Comparison of ENCODE assay signal across 35 cellular contexts in the genomic region with DNA sequence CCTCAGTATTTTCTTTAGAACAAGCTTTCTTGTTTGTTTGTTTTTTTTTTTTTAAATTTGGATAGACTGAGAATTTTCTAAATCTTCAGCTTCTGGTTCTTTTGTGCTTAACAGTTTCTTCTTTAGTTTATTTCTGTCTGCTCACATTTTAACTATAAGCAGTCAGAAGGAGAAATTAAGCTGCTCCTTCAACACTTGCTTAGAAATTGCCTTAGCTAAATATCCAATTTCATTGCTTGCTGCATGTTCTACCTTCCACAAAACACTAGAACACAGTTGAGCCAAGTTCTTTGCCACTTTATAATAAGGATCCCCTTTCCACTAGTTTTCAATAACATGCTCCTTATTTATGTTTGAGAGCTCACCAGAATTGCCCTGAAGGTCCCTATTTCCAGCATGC. TPM values are rescaled to one million over a fixed set of nuclear protein-coding genes. Genes with fewer than 3 reads are reported as not detected.
A peak's percentile ranks its signal among the peaks of the same experiment; 100 is the strongest.
DNase-seq lines count a peak whose midpoint lies in the region; ATAC-seq, FAIRE-seq and TF ChIP-seq lines count a peak whose summit lies in the region.
"Had no signal": no experiment of that assay in that cellular context is flagged by ENCODE, and none has a peak within 500 bp of the region (broad histone marks: within the 10 kb centered on the region; RNA-seq: fewer than 3 reads in every experiment).

No MANE protein-coding gene starts in this region.

- POLR2A ChIA-PET in HepG2 (lab: Yijun Ruan, JAX) (no interaction called here), HEK293 (lab: Yijun Ruan, JAX) (interaction anchor here (0.6 kb wide), 1 partner anchor 21 kb away, joined by 5 read pairs; no protein-coding TSS in a partner anchor)

- DNase-seq in HepG2 (ENCODE audit: low spot score) (no peak), right lobe of liver (no peak), hepatocyte (ENCODE audit: low spot score) (no peak), T-helper 9 cell (no peak)
- DNase-seq in effector CD8-positive, alpha-beta T cell (lab: John Stamatoyannopoulos, UW), result no peak
- DNase-seq: 8988T; ACHN; AML-193; BE2C; C1 segment of cervical spinal cord; Caco-2; Calu3; CD4-positive, alpha-beta memory T cell; CD4-positive, alpha-beta T cell; CD4-positive, CD25-positive, alpha-beta regulatory T cell; CD8-positive, alpha-beta memory T cell; CD8-positive, alpha-beta T cell; COR-L47; DMS 273 treated with DMSO at 0.1 percent for 48 hours; DMS153; DMS53; DMS79; DMS79 treated with DMSO at 0.1 percent for 48 hours; DND-41; EL had no signal

- TF ChIP-seq POLR2A in HepG2 (IDR thresholded peaks at IDR 0.05; ENCODE audit: insufficient read depth in 1 of 2, low read depth in 2 of 2, low read length in 2 of 2) (no peak), right lobe of liver (IDR thresholded peaks at IDR 0.05) (no peak)

- H3K4me1 ChIP-seq in HepG2 (ENCODE audit: insufficient read depth, low read length) (peaks cover 15% of the 10 kb centered on the region), right lobe of liver (no peaks in the 10 kb centered on the region), HEK293 (ENCODE audit: control insufficient read depth, insufficient read depth, low read length) (no peaks in the 10 kb centered on the region), hepatocyte (ENCODE audit: insufficient read depth) (peaks cover 8% of the 10 kb centered on the region), mucosa of rectum (ENCODE audit: control insufficient read depth in 2 of 2, insufficient read depth in 2 of 2, low read length in 2 of 2) (peaks cover 0 to 14% of the 10 kb centered on the region in 2 donors)
- H3K4me1 ChIP-seq: BE2C, BLaER1 had no signal

- no TSS peak for BruUV-seq in HepG2 (replicated peaks; lab: Mats Ljungman, UMichigan)

- H3K36me3 ChIP-seq in HepG2 (replicated peaks in 1 of 2; ENCODE audit: control insufficient read depth in 1 of 2, insufficient read depth in 2 of 2, low read length in 2 of 2), result peaks cover 1 to 4% of the 10 kb centered on the region in 2 experiments; a peak in 1 of 5 replicates
- peaks cover 0 to 2% (median 0%) of the 10 kb centered on the region in 4 donors for H3K36me3 ChIP-seq in right lobe of liver
- peaks cover 3 to 27% of the 10 kb centered on the region in 2 experiments; a peak in 2 of 3 replicates for H3K36me3 ChIP-seq in HEK293 (ENCODE audit: control insufficient read depth in 2 of 2, insufficient read depth in 1 of 2, low read length in 2 of 2)
- no peaks in the 10 kb centered on the region for H3K36me3 ChIP-seq in hepatocyte (replicated peaks; ENCODE audit: insufficient read depth, low read depth)
- H3K36me3 ChIP-seq in mucosa of rectum (ENCODE audit: control insufficient read depth in 2 of 2, insufficient read depth in 2 of 2, low read length in 2 of 2), result peaks cover 6 to 10% of the 10 kb centered on the region in 2 donors
- H3K36me3 ChIP-seq: BE2C, BLaER1 had no signal

- ATAC-seq in HepG2 (no peak), right lobe of liver (no peak), HG02970 (IDR thresholded peaks at IDR 0.05; ENCODE audit: low FRiP score, unreplicated experiment) (no peak)
- ATAC-seq: A549; CD8-positive, alpha-beta T cell had no signal

- no peak overlapping the region for H3K4me3 ChIP-seq in HepG2 (replicated peaks in 1 of 3; ENCODE audit: insufficient read depth in 1 of 3, low read depth in 2 of 3, low read length in 3 of 3)
- H3K4me3 ChIP-seq in right lobe of liver, result no peak overlapping the region
- no peak overlapping the region for H3K4me3 ChIP-seq in HEK293 (ENCODE audit: low read depth, low read length)
- H3K4me3 ChIP-seq in hepatocyte, result no peak overlapping the region
- H3K4me3 ChIP-seq in mucosa of rectum (ENCODE audit: low read length in 2 of 2), result no peak overlapping the region
- H3K4me3 ChIP-seq: A549; BLaER1; BLaER1 treated with 17β-estradiol and CSF1 and Interleukin-3, amounts not matched to agents 10 nM and 100 nM had no signal

- no peak overlapping the region for H3K27ac ChIP-seq in HepG2 (ENCODE audit: extremely low read length, insufficient read depth, low read length)
- no peak overlapping the region for H3K27ac ChIP-seq in right lobe of liver
- H3K27ac ChIP-seq in HEK293 (ENCODE audit: extremely low read depth, low read depth, low read length), result no peak overlapping the region
- H3K27ac ChIP-seq in hepatocyte, result peak overlapping the region; percentile 41
- peak overlapping the region; percentile 29 to 41 for H3K27ac ChIP-seq in mucosa of rectum (ENCODE audit: low read depth in 2 of 2, low read length in 2 of 2)
- H3K27ac ChIP-seq: 22Rv1; A549; BLaER1; BLaER1 treated with 17β-estradiol and CSF1 and Interleukin-3, amounts not matched to agents 10 nM and 100 nM; C4-2B had no signal

- no peak overlapping the region for H2AFZ ChIP-seq in HepG2 (ENCODE audit: low read length)
- no peak overlapping the region for H2AFZ ChIP-seq in hepatocyte

- no peaks in the 10 kb centered on the region for H4K20me1 ChIP-seq in HepG2 (ENCODE audit: insufficient read depth, low read length)
- H4K20me1 ChIP-seq in hepatocyte (ENCODE audit: insufficient read depth, poor library complexity, severe bottlenecking), result no peaks in the 10 kb centered on the region
- H4K20me1 ChIP-seq: BLaER1; BLaER1 treated with 17β-estradiol and CSF1 and Interleukin-3, amounts not matched to agents 10 nM and 100 nM had no signal

- in situ Hi-C loops in HepG2 (cut with HindIII; ENCODE audit: extremely low pct_ligation_motif_present, low pct_unique_long_range_greater_than_20kb), result no loop called here

- no peak for TF ChIP-seq RAD21 in HepG2 (CRISPR knock-in tag; IDR thresholded peaks at IDR 0.05)

- no peak overlapping the region for H3K4me2 ChIP-seq in HepG2 (ENCODE audit: low read depth, low read length)
- no peak overlapping the region for H3K4me2 ChIP-seq in hepatocyte
- H3K4me2 ChIP-seq: A549; BLaER1; BLaER1 treated with 17β-estradiol and CSF1 and Interleukin-3, amounts not matched to agents 10 nM and 100 nM had no signal

- no peak overlapping the region for H3K9ac ChIP-seq in HepG2 (ENCODE audit: insufficient read depth, low read depth, low read length)
- no peak overlapping the region for H3K9ac ChIP-seq in mucosa of rectum (ENCODE audit: low read depth in 1 of 2, low read length in 2 of 2)
- H3K9ac ChIP-seq: BLaER1; BLaER1 treated with 17β-estradiol and CSF1 and Interleukin-3, amounts not matched to agents 10 nM and 100 nM had no signal

- FAIRE-seq in HepG2 (lab: Jason Lieb, UNC), result no peak
- FAIRE-seq: A204.1, A549, D721Med had no signal

- H3K9me3 ChIP-seq in HepG2 (ENCODE audit: low read length) (no peaks in the 10 kb centered on the region), right lobe of liver (no peaks in the 10 kb centered on the region), HEK293 (ENCODE audit: control insufficient read depth, insufficient read depth, low read depth, low read length) (no peaks in the 10 kb centered on the region), hepatocyte (ENCODE audit: low read depth) (no peaks in the 10 kb centered on the region), mucosa of rectum (ENCODE audit: control insufficient read depth in 2 of 2, low read length in 2 of 2) (no peaks in the 10 kb centered on the region)
- H3K9me3 ChIP-seq: BE2C, BLaER1, Caco-2 had no signal

- TF ChIP-seq CTCF in HepG2 (CRISPR knock-in tag; IDR thresholded peaks at IDR 0.05), result no peak
- no peak for TF ChIP-seq CTCF in right lobe of liver (IDR thresholded peaks at IDR 0.05)
- TF ChIP-seq CTCF in HEK293 (tag by site-specific recombination; IDR thresholded peaks at IDR 0.05), result no peak
- TF ChIP-seq CTCF in hepatocyte (IDR thresholded peaks at IDR 0.05; ENCODE audit: poor library complexity), result no peak

- H3K79me2 ChIP-seq in HepG2 (ENCODE audit: insufficient read depth, low read length) (no peaks in the 10 kb centered on the region), hepatocyte (no peaks in the 10 kb centered on the region)

- TF ChIP-seq EP300 in HepG2 (IDR thresholded peaks at IDR 0.05; ENCODE audit: low read depth in 2 of 2, low read length in 2 of 2) (no peak), HepG2 (CRISPR knock-in tag; IDR thresholded peaks at IDR 0.05; ENCODE audit: borderline replicate concordance) (no peak)

- no peaks in the 10 kb centered on the region for H3K9me2 ChIP-seq in hepatocyte (replicated peaks; ENCODE audit: insufficient read depth)

- H3K27me3 ChIP-seq in HepG2 (ENCODE audit: control insufficient read depth in 1 of 2, insufficient read depth in 2 of 2, low read length in 2 of 2), result no peaks in the 10 kb centered on the region
- no peaks in the 10 kb centered on the region for H3K27me3 ChIP-seq in right lobe of liver
- no peaks in the 10 kb centered on the region for H3K27me3 ChIP-seq in hepatocyte
- H3K27me3 ChIP-seq in mucosa of rectum (ENCODE audit: control insufficient read depth in 2 of 2, insufficient read depth in 2 of 2, low read length in 2 of 2), result no peaks in the 10 kb centered on the region
- H3K27me3 ChIP-seq: BE2C; BLaER1; BLaER1 treated with 17β-estradiol and CSF1 and Interleukin-3, amounts not matched to agents 10 nM and 100 nM had no signal

- intact Hi-C loops in HepG2 (cut with micrococcal nuclease; ENCODE audit: unreplicated experiment), result no loop called here
- intact Hi-C loops in right lobe of liver (cut with DNase I), result no loop called here

- CTCF ChIA-PET in HepG2 (lab: Yijun Ruan, JAX; ENCODE audit: low intra/inter-chr PET ratio, low total read pairs) (no interaction called here), HEK293 (lab: Yijun Ruan, JAX) (no interaction called here)

RNA-seq across cellular contexts. Expression of a gene that starts 57.7 kb away (rescaled TPM):
- total RNA-seq in HepG2 (2016; rRNA removed; fragmentation: Illumina TruSeq; extraction: Trizol) (15.7 and 27.6 TPM in 2 replicates), right lobe of liver (10 to 100 TPM; 16.4 to 28.6 (median 21.9) TPM), hepatocyte (47.2 and 57.0 TPM in 2 replicates)
- 13.4 and 15.5 TPM in 2 replicates for total RNA-seq in HepG2 (2016; cell fraction: cytosol; rRNA removed; fragmentation: Illumina TruSeq; extraction: Trizol; ENCODE audit: low read depth)
- 17.2 and 22.8 TPM in 2 replicates for total RNA-seq in HepG2 (2016; cell fraction: insoluble cytoplasmic fraction; rRNA removed; fragmentation: Illumina TruSeq; extraction: Trizol)
- total RNA-seq in HepG2 (2016; cell fraction: membrane; rRNA removed; fragmentation: Illumina TruSeq; extraction: Trizol), result 7.5 and 10.4 TPM in 2 replicates
- 35.0 and 44.5 TPM in 2 replicates for total RNA-seq in HepG2 (2016; cell fraction: nucleus; rRNA removed; fragmentation: Illumina TruSeq; extraction: Trizol)
- polyA plus RNA-seq in HepG2 (2011; rRNA removed) (5.9 and 6.4 TPM in 2 replicates), hepatocyte (22.2 and 28.5 TPM in 2 replicates)
- polyA plus RNA-seq in HepG2 (2011; cell fraction: cytosol; rRNA removed), result 2.5 and 4.2 TPM in 2 replicates
- polyA plus RNA-seq in HepG2 (2011; cell fraction: nucleus; rRNA removed), result 6.1 and 6.4 TPM in 2 replicates
- 7.9 and 9.3 TPM in 2 replicates for polyA plus RNA-seq in HepG2 (2012)
- polyA plus RNA-seq in HepG2 (2016; cell fraction: cytosol; fragmentation: Illumina TruSeq; extraction: Trizol; ENCODE audit: low read depth), result 6.0 and 6.1 TPM in 2 replicates
- polyA plus RNA-seq in HepG2 (2016; cell fraction: insoluble cytoplasmic fraction; fragmentation: Illumina TruSeq; extraction: Trizol; ENCODE audit: low read depth), result 5.6 and 6.5 TPM in 2 replicates
- polyA plus RNA-seq in HepG2 (2016; cell fraction: membrane; fragmentation: Illumina TruSeq; extraction: Trizol; ENCODE audit: low read depth), result 5.2 and 5.9 TPM in 2 replicates
- 7.0 and 7.9 TPM in 2 replicates for polyA plus RNA-seq in HepG2 (2016; cell fraction: nucleus; fragmentation: Illumina TruSeq; extraction: Trizol; ENCODE audit: insufficient read depth, low read depth)
- 11.6 and 19.1 TPM in 2 replicates for polyA minus RNA-seq in HepG2 (2011; rRNA and poly(A)+ RNA removed; ENCODE audit: low replicate concordance)
- polyA minus RNA-seq in HepG2 (2011; cell fraction: cytosol; rRNA and poly(A)+ RNA removed), result 16.7 and 25.3 TPM in 2 replicates
- 87.0 and 89.1 TPM in 2 replicates for polyA minus RNA-seq in HepG2 (2011; cell fraction: nucleus; rRNA and poly(A)+ RNA removed)

Comparison
In these comparisons a context has a peak if more than half of its experiments do, and no peak if none do; other contexts are left out.
1. H3K27ac ChIP-seq: peak in hepatocyte (single experiment) and mucosa of rectum (2 of 2); none in HepG2 (single experiment), right lobe of liver (0 of 3) and HEK293 (single experiment).